In the genomic region with DNA sequence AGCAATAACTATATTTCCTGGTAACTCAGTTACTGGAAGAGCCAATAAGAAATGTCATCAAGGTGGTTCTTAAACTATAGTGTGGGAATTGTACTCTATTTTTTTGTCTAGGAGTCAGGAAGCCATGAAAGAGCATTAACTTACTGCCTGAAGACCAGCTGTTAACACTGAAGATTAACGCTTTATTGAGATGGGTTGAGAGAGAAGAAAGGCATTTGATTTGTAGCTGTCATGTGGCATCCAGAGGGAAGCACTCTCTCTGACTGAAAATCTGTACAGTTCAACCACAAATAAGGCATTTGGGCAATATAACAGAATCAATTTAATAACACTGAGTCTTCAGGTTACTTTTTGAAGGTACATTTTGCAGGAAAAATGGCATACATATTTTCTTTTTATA, we compare ENCODE assay signal across 25 cellular contexts.
"Had no signal": no experiment of that assay in that cellular context is flagged by ENCODE, and none has a peak within 500 bp of the region (broad histone marks: within the 10 kb centered on the region; RNA-seq: fewer than 3 reads in every experiment).

No MANE protein-coding gene starts in this region.

- H3K9me3 ChIP-seq: esophagus squamous epithelium, gastroesophageal sphincter had no signal

- H3K27ac ChIP-seq: epithelial cell of prostate, esophagus squamous epithelium, gastroesophageal sphincter had no signal

- ATAC-seq: gastroesophageal sphincter, T-helper 17 cell had no signal

- H3K4me3 ChIP-seq: esophagus squamous epithelium, gastroesophageal sphincter had no signal

- DNase-seq: activated CD4-positive, alpha-beta memory T cell treated with anti-CD3 and anti-CD28 coated beads, Interleukin-2, amount 10 ng/mL, durations not matched to agents 7 days and 5 days; activated CD4-positive, alpha-beta T cell treated with anti-CD3 and anti-CD28 coated beads for 1 hour; activated CD4-positive, alpha-beta T cell treated with anti-CD3 and anti-CD28 coated beads for 4 hours; activated CD4-positive, alpha-beta T cell treated with anti-CD3 and anti-CD28 coated beads, Interleukin-2, amount 10 ng/mL, durations not matched to agents 7 days and 5 days; activated CD4-positive, alpha-beta T cell treated with anti-CD3 and anti-CD28 coated beads, Interleukin-2, amount 50 U/mL, for 4 hours; activated CD4-positive, CD25-positive, alpha-beta regulatory T cell; activated CD8-positive, alpha-beta memory T cell treated with anti-CD3 and anti-CD28 coated beads, Interleukin-2, amount 50 U/mL, for 48 hours; activated gamma-delta T cell; activated naive CD4-positive, alpha-beta T cell treated with anti-CD3 and anti-CD28 coated beads, Interleukin-2, amount 50 U/mL, for 16 hours; activated naive CD4-positive, alpha-beta T cell treated with Interleukin-2 at 50 U/mL for 16 hours; activated T-cell treated with anti-CD3 and anti-CD28 coated beads for 4 hours; activated T-cell treated with anti-CD3 and anti-CD28 coated beads, Interleukin-2, amount 50 U/mL, for 24 hours; activated T-cell treated with anti-CD3 and anti-CD28 coated beads, Interleukin-2, amount 50 U/mL, for 72 hours; amniotic stem cell; anterior cingulate cortex; caudate nucleus; effector CD8-positive, alpha-beta T cell; esophagus squamous epithelium; foreskin melanocyte; SW 1271; T-helper 1 cell; T-helper 17 cell; T1000 had no signal

- H3K27me3 ChIP-seq: esophagus squamous epithelium, gastroesophageal sphincter had no signal

- H3K36me3 ChIP-seq: esophagus squamous epithelium, gastroesophageal sphincter had no signal
